In genomic region chr2:222864296-222864695, GRCh38 we compare ENCODE assay signal across 11 cellular contexts. TPM values are rescaled to one million over a fixed set of nuclear protein-coding genes. Genes with fewer than 3 reads are reported as not detected.
DNase-seq lines count a peak whose midpoint lies in the region; ATAC-seq and TF ChIP-seq lines count a peak whose summit lies in the region.
"Had no signal": no experiment of that assay in that cellular context is flagged by ENCODE, and none has a peak within 500 bp of the region (broad histone marks: within the 10 kb centered on the region; RNA-seq: fewer than 3 reads in every experiment).

No MANE protein-coding gene starts in this region.

- peak overlapping the region; percentile 98 for H3K27ac ChIP-seq in left ventricle myocardium inferior (replicated peaks)
- H3K27ac ChIP-seq: thyroid gland had no signal

- no peaks in the 10 kb centered on the region for H3K36me3 ChIP-seq in left ventricle myocardium inferior
- H3K36me3 ChIP-seq: thyroid gland had no signal

- H3K9me3 ChIP-seq in left ventricle myocardium inferior (replicated peaks): no peaks in the 10 kb centered on the region
- H3K9me3 ChIP-seq: thyroid gland had no signal

- ATAC-seq in Right ventricle myocardium inferior: no peak
- ATAC-seq in GM19023 (IDR thresholded peaks at IDR 0.05; ENCODE audit: unreplicated experiment): no peak
- ATAC-seq in left lobe of liver: no peak

- no peak for TF ChIP-seq CTCF in left ventricle myocardium inferior (IDR thresholded peaks at IDR 0.05; ENCODE audit: borderline replicate concordance)

- H3K4me3 ChIP-seq in left ventricle myocardium inferior: no peak overlapping the region
- H3K4me3 ChIP-seq: thyroid gland had no signal

- intact Hi-C loops in left ventricle myocardium inferior (cut with micrococcal nuclease) (loop anchor here (5.0 kb wide), 2 partner anchors 38 to 157 kb away; no protein-coding TSS in a partner anchor), Right ventricle myocardium inferior (cut with DNase I) (loop anchor here (5.0 kb wide), 1 partner anchor 38 kb away; no protein-coding TSS in a partner anchor)

- H3K27me3 ChIP-seq in left ventricle myocardium inferior (ENCODE audit: low read depth): no peaks in the 10 kb centered on the region
- H3K27me3 ChIP-seq: thyroid gland had no signal

- peaks cover 98% of the 10 kb centered on the region for H3K4me1 ChIP-seq in left ventricle myocardium inferior

- DNase-seq in left ventricle myocardium inferior (no peak), Right ventricle myocardium inferior (ENCODE audit: missing footprints) (no peak), T1000 (lab: John Stamatoyannopoulos, UW) (peak; percentile 2), iPS DF 19.7 (ENCODE audit: low read depth, low spot score) (peak; percentile 79), iPS-NIHi11 (ENCODE audit: low spot score) (no peak), RPMI8226 (no peak), left lobe of liver (ENCODE audit: low spot score) (no peak)
- DNase-seq: activated CD4-positive, alpha-beta memory T cell treated with anti-CD3 and anti-CD28 coated beads for 36 hours; kidney glomerular epithelial cell; thyroid gland had no signal

RNA-seq across cellular contexts. Expression of gene ACSL3, which starts 3.5 kb away (rescaled TPM):
- total RNA-seq in left ventricle myocardium inferior (50.1 TPM), Right ventricle myocardium inferior (50.3 TPM), left lobe of liver (41.5 TPM)

Comparison
In these comparisons a context has a peak if more than half of its experiments do, and no peak if none do; other contexts are left out.
1. DNase-seq: peak in T1000 (single experiment) and iPS DF 19.7 (single experiment); none in left ventricle myocardium inferior (single experiment), Right ventricle myocardium inferior (single experiment), iPS-NIHi11 (single experiment), RPMI8226 (single experiment) and left lobe of liver (single experiment).